In the genomic region with DNA sequence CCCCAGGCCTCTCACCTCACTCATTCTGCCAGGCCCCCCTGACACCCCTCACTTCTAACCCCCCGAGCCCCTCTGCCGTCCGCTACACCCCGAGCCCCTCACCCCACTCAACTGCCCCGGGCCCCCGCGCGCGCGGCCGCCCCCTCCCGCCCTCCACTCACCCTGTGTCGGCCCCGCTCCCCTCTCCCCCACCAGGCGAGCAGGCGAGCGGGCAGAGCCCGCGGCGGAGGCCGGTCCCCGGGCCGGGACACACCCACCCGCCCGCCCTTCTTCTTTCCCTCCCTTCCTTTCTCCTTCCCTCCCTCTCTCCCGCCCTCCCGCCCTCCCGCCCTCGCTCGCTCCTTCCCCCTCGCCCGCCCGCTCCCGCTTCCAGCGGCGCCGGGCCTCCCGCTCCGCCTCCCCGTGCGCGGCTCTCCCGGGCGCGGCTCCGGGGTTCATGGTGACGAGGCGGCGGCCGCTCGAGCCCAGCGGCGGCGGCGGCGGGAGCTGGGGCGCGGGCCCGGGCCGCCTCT, we compare ENCODE assay signal across 8 cellular contexts. TPM values are rescaled to one million over a fixed set of nuclear protein-coding genes. Genes with fewer than 3 reads are reported as not detected.
DNase-seq lines count a peak whose midpoint lies in the region; ATAC-seq and TF ChIP-seq lines count a peak whose summit lies in the region.

A gene with protein sequence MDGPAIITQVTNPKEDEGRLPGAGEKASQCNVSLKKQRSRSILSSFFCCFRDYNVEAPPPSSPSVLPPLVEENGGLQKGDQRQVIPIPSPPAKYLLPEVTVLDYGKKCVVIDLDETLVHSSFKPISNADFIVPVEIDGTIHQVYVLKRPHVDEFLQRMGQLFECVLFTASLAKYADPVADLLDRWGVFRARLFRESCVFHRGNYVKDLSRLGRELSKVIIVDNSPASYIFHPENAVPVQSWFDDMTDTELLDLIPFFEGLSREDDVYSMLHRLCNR (plus strand): TSS at position 341 of the 512 bp plus-strand sequence. CDS start 320 bp downstream, outside the sequence.

- no peaks in the 10 kb centered on the region for H3K9me3 ChIP-seq in HUES6 (ENCODE audit: control insufficient read depth, insufficient read depth, low read depth, low read length)

- peaks cover 26% of the 10 kb centered on the region for H3K4me1 Mint-ChIP-seq in CD14-positive monocyte
- peaks cover 17% of the 10 kb centered on the region for H3K4me1 Mint-ChIP-seq in activated T-cell treated with anti-CD3 and anti-CD28 coated beads, Interleukin-2, amount 50 U/mL, for 4 hours (ENCODE audit: low read depth)
- peaks cover 14 to 23% (median 19%) of the 10 kb centered on the region in 3 donors for H3K4me1 Mint-ChIP-seq in naive B cell

- intact Hi-C loops in CD14-positive monocyte (cut with micrococcal nuclease): loop anchor here in 1 of 2 donors (2.0 kb wide), 1 partner anchor 103 kb away; no protein-coding TSS in a partner anchor

- H3K9me3 Mint-ChIP-seq in CD14-positive monocyte (peaks cover 0 to 3% (median 0%) of the 10 kb centered on the region in 7 donors), naive B cell (no peaks in the 10 kb centered on the region)
- no peaks in the 10 kb centered on the region for H3K9me3 Mint-ChIP-seq in activated T-cell treated with anti-CD3 and anti-CD28 coated beads, Interleukin-2, amount 50 U/mL, for 4 hours

- H3K4me1 ChIP-seq in HUES6 (ENCODE audit: control insufficient read depth, insufficient read depth, low read length): peaks cover 29% of the 10 kb centered on the region

- H3K36me3 Mint-ChIP-seq in CD14-positive monocyte (peaks cover 3% of the 10 kb centered on the region in 2 donors), naive B cell (no peaks in the 10 kb centered on the region)
- no peaks in the 10 kb centered on the region for H3K36me3 Mint-ChIP-seq in activated T-cell treated with anti-CD3 and anti-CD28 coated beads, Interleukin-2, amount 50 U/mL, for 4 hours (ENCODE audit: insufficient read depth)

- H3K9ac ChIP-seq in HUES6 (ENCODE audit: low read length): peak within 1 kb of the TSS; percentile 79

- no peaks in the 10 kb centered on the region for H3K36me3 ChIP-seq in HUES6 (ENCODE audit: control insufficient read depth, insufficient read depth, low read length)

- H3K27me3 Mint-ChIP-seq in CD14-positive monocyte (ENCODE audit: low read depth in 3 of 3) (peaks cover 13 to 19% (median 16%) of the 10 kb centered on the region in 3 donors), naive B cell (peaks cover 22 to 33% (median 27%) of the 10 kb centered on the region in 3 donors)
- H3K27me3 Mint-ChIP-seq in activated T-cell treated with anti-CD3 and anti-CD28 coated beads, Interleukin-2, amount 50 U/mL, for 4 hours (ENCODE audit: low read depth): peaks cover 22% of the 10 kb centered on the region

- peak; percentile 33 to 38 for ATAC-seq in activated T-cell treated with anti-CD3 and anti-CD28 coated beads, Interleukin-2, amount 50 U/mL, for 4 hours
- no peak for ATAC-seq in naive B cell (ENCODE audit: low read depth in 2 of 2)
- no peak for ATAC-seq in GM21723 (IDR thresholded peaks at IDR 0.05; ENCODE audit: unreplicated experiment)
- ATAC-seq in HG02938 (IDR thresholded peaks at IDR 0.05; ENCODE audit: unreplicated experiment): no peak
- no peak for ATAC-seq in GM21737 (IDR thresholded peaks at IDR 0.05; ENCODE audit: unreplicated experiment)

- H3K4me3 Mint-ChIP-seq in CD14-positive monocyte (peak within 1 kb of the TSS; percentile 93 to 94), naive B cell (peak within 1 kb of the TSS; percentile 77 to 94 (median 92))
- peak within 1 kb of the TSS; percentile 81 for H3K4me3 Mint-ChIP-seq in activated T-cell treated with anti-CD3 and anti-CD28 coated beads, Interleukin-2, amount 50 U/mL, for 4 hours

- H3K27ac Mint-ChIP-seq in CD14-positive monocyte (peak within 1 kb of the TSS; percentile 15 to 82 (median 65)), naive B cell (peak within 1 kb of the TSS in 3 of 6 donors; percentile 5 to 88 (median 34))

- no peak for TF ChIP-seq CTCF in CD14-positive monocyte (IDR thresholded peaks at IDR 0.05)
- no peak for TF ChIP-seq CTCF in fibroblast of the aortic adventitia (IDR thresholded peaks at IDR 0.05; ENCODE audit: insufficient read depth, low read length)

- H3K27ac ChIP-seq in HUES6 (ENCODE audit: low read depth, low read length): no peak within 1 kb of the TSS

- H3K4me3 ChIP-seq in HUES6 (ENCODE audit: low read depth, low read length) (peak within 1 kb of the TSS; percentile 86), fibroblast of the aortic adventitia (ENCODE audit: low read depth, low read length) (peak within 1 kb of the TSS; percentile 73)

- H3K27me3 ChIP-seq in HUES6 (ENCODE audit: control insufficient read depth, insufficient read depth, low read length): peaks cover 2% of the 10 kb centered on the region

- DNase-seq in CD14-positive monocyte (ENCODE audit: low spot score) (no peak), fibroblast of the aortic adventitia (ENCODE audit: low read depth) (peak; percentile 48), naive B cell (no peak)
- no peak for DNase-seq in activated T-cell treated with anti-CD3 and anti-CD28 coated beads, Interleukin-2, amount 50 U/mL, for 4 hours

RNA-seq across cellular contexts. Expression of the gene that starts here (rescaled TPM):
- under 1 TPM; 0.15 to 0.33 TPM for polyA plus RNA-seq in CD14-positive monocyte
- 1 to 10 TPM; 1.1 to 1.7 (median 1.3) TPM for total RNA-seq in activated T-cell treated with anti-CD3 and anti-CD28 coated beads, Interleukin-2, amount 50 U/mL, for 4 hours
- total RNA-seq in fibroblast of the aortic adventitia (ENCODE audit: low replicate concordance): 30.1 and 33.6 TPM in 2 replicates
- polyA plus RNA-seq in naive B cell (ENCODE audit: low read depth in 6 of 6): under 1 TPM in 3 of 6 donors, not detected in 3; 0.15 to 0.70 (median 0.31) TPM

Comparison
In these comparisons a context has a peak if more than half of its experiments do, and no peak if none do; other contexts are left out.
1. RNA of the gene that starts here (total RNA-seq): 30.1 to 33.6 TPM in fibroblast of the aortic adventitia; 1.1 to 1.7 TPM in activated T-cell treated with anti-CD3 and anti-CD28 coated beads, Interleukin-2, amount 50 U/mL, for 4 hours; every median in the first group is over 10 times any median in the second.
2. ATAC-seq: peak in activated T-cell treated with anti-CD3 and anti-CD28 coated beads, Interleukin-2, amount 50 U/mL, for 4 hours (2 of 2); none in naive B cell (0 of 2), GM21723 (single experiment), HG02938 (single experiment) and GM21737 (single experiment).
3. Peak in every context shown above with its lines, with median percentiles within 50 percentile points of each other: H3K4me3 Mint-ChIP-seq.